ENCODE assay signal across 9 cellular contexts in the genomic region with DNA sequence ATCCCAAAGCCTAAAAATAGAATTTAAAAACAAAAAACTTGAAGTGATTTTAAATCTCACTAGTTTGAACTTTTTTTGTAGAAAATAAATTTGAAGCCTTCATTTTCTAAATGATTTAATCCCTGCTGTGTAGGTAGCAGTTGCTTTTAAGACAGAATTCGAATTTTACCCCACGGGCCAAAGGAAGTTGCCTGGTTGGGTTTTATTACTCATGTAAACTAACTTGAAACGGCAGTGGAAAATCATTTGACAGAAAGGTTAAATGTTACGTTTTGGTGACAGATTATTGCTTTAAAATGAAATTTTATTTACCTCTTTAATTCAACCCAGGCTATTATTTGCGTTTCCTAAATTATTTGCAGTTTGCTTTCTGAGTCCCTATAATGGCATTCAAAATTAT. TPM values are rescaled to one million over a fixed set of nuclear protein-coding genes. Genes with fewer than 3 reads are reported as not detected.
DNase-seq lines count a peak whose midpoint lies in the region; ATAC-seq, FAIRE-seq and TF ChIP-seq lines count a peak whose summit lies in the region.
"Had no signal": no experiment of that assay in that cellular context is flagged by ENCODE, and none has a peak within 500 bp of the region (broad histone marks: within the 10 kb centered on the region; RNA-seq: fewer than 3 reads in every experiment).

No MANE protein-coding gene starts in this region.

- H3K27me3 ChIP-seq in DOHH2 (ENCODE audit: control insufficient read depth, low read length) = no peaks in the 10 kb centered on the region
- H3K27me3 ChIP-seq in Peyer's patch = no peaks in the 10 kb centered on the region
- no peaks in the 10 kb centered on the region for H3K27me3 ChIP-seq in endocrine pancreas (ENCODE audit: control insufficient read depth, insufficient read depth, low read length)
- no peaks in the 10 kb centered on the region for H3K27me3 ChIP-seq in parathyroid adenoma (ENCODE audit: control insufficient read depth, insufficient read depth, low read length)
- H3K27me3 ChIP-seq in small intestine (ENCODE audit: control insufficient read depth in 2 of 2, insufficient read depth in 2 of 2, low read length in 2 of 2) = no peaks in the 10 kb centered on the region

- H3K9me3 ChIP-seq in DOHH2 (ENCODE audit: control insufficient read depth, insufficient read depth, low read length) = peaks cover 7% of the 10 kb centered on the region; the same call in 1 of the 2 replicates
- no peaks in the 10 kb centered on the region for H3K9me3 ChIP-seq in Peyer's patch
- no peaks in the 10 kb centered on the region for H3K9me3 ChIP-seq in endocrine pancreas (ENCODE audit: control insufficient read depth, low read length)
- H3K9me3 ChIP-seq in parathyroid adenoma (ENCODE audit: control insufficient read depth, low read length) = no peaks in the 10 kb centered on the region
- no peaks in the 10 kb centered on the region for H3K9me3 ChIP-seq in small intestine (ENCODE audit: control insufficient read depth, low read depth)

- 50 to 63% (median 57%) methylated on average over 5 of the region's 5 CpGs for WGBS in small intestine, 3 donors

- H3K27ac ChIP-seq in DOHH2 (ENCODE audit: low read depth, low read length) (no peak overlapping the region), Peyer's patch (peak overlapping the region in 3 of 4 donors; percentile 11 to 95 (median 86)), parathyroid adenoma (peak overlapping the region; percentile 25), small intestine (ENCODE audit: low read depth in 1 of 2, low read length in 1 of 2) (peak overlapping the region in 1 of 2 donors; percentile 52)

- no peak for DNase-seq in Peyer's patch
- DNase-seq in small intestine = no peak
- DNase-seq in ACHN = no peak
- DNase-seq: occipital lobe had no signal

- peaks cover 13% of the 10 kb centered on the region; the same call in 1 of the 2 replicates for H3F3A ChIP-seq in DOHH2 (ENCODE audit: control insufficient read depth, insufficient read depth)

- in situ Hi-C loops in ACHN (cut with HindIII; ENCODE audit: low pct_ligation_motif_present, low pct_unique_long_range_greater_than_20kb, low sequenced_read_pairs) = no loop called here

- no peak overlapping the region for H3K9ac ChIP-seq in endocrine pancreas (ENCODE audit: control insufficient read depth, insufficient read depth, low read length)
- H3K9ac ChIP-seq in parathyroid adenoma = no peak overlapping the region

- H3K4me3 ChIP-seq in DOHH2 (ENCODE audit: low read length) (peak overlapping the region; percentile 95), Peyer's patch (peak overlapping the region in 2 of 4 donors; percentile 81 to 85), endocrine pancreas (ENCODE audit: control insufficient read depth, insufficient read depth, low read length) (peak overlapping the region; percentile 93), parathyroid adenoma (ENCODE audit: low read depth, low read length) (no peak overlapping the region), small intestine (ENCODE audit: low read depth in 1 of 2, low read length in 2 of 2) (no peak overlapping the region)

- FAIRE-seq in small intestine (lab: Jason Lieb, UNC) = no peak

- no peak for TF ChIP-seq CTCF in DOHH2 (IDR thresholded peaks at IDR 0.05; ENCODE audit: low read depth, low read length, poor library complexity, severe bottlenecking)
- no peak for TF ChIP-seq CTCF in Peyer's patch (IDR thresholded peaks at IDR 0.05)
- TF ChIP-seq CTCF in parathyroid adenoma (IDR thresholded peaks at IDR 0.05) = no peak

- H3K4me1 ChIP-seq in DOHH2 (ENCODE audit: control insufficient read depth, low read length) (peaks cover 85% of the 10 kb centered on the region), Peyer's patch (peaks cover 0 to 30% (median 15%) of the 10 kb centered on the region in 4 donors), endocrine pancreas (ENCODE audit: control insufficient read depth, insufficient read depth, low read length) (peaks cover 15% of the 10 kb centered on the region), parathyroid adenoma (no peaks in the 10 kb centered on the region), small intestine (ENCODE audit: control insufficient read depth in 2 of 2, insufficient read depth in 1 of 2, low read depth in 1 of 2, low read length in 1 of 2) (peaks cover 0 to 10% of the 10 kb centered on the region in 2 donors)

- no peak overlapping the region for H2AFZ ChIP-seq in parathyroid adenoma

- TF ChIP-seq POLR2A in Peyer's patch (IDR thresholded peaks at IDR 0.05) = no peak

- ATAC-seq in HG03342 (IDR thresholded peaks at IDR 0.05; ENCODE audit: unreplicated experiment) = no peak
- ATAC-seq in HG03521 (IDR thresholded peaks at IDR 0.05; ENCODE audit: unreplicated experiment) = no peak

- H3K36me3 ChIP-seq in DOHH2 (ENCODE audit: control insufficient read depth, low read length) (peaks cover 15% of the 10 kb centered on the region), Peyer's patch (no peaks in the 10 kb centered on the region), endocrine pancreas (ENCODE audit: control insufficient read depth, insufficient read depth, low read length) (no peaks in the 10 kb centered on the region), parathyroid adenoma (ENCODE audit: control insufficient read depth, insufficient read depth, low read length) (no peaks in the 10 kb centered on the region), small intestine (ENCODE audit: control insufficient read depth in 2 of 2, insufficient read depth in 2 of 2, low read length in 2 of 2) (no peaks in the 10 kb centered on the region)

- H3K9me2 ChIP-seq in DOHH2 (replicated peaks; ENCODE audit: control insufficient read depth, low read length) = no peaks in the 10 kb centered on the region

- peaks cover 70% of the 10 kb centered on the region for H3K79me2 ChIP-seq in DOHH2 (ENCODE audit: control insufficient read depth, low read length)
- H3K79me2 ChIP-seq in parathyroid adenoma = peaks cover 7% of the 10 kb centered on the region

- H4K20me1 ChIP-seq in DOHH2 (ENCODE audit: control insufficient read depth, insufficient read depth, low read depth, low read length) = peaks cover 5% of the 10 kb centered on the region; the same call in 1 of the 2 replicates

- H3K4me2 ChIP-seq in DOHH2 (ENCODE audit: low read length) (peak overlapping the region; percentile 96), parathyroid adenoma (ENCODE audit: low read length) (peak overlapping the region; percentile 16)

RNA-seq across cellular contexts. Expression of a gene that starts 2.0 kb away (rescaled TPM):
- total RNA-seq in Peyer's patch = 10 to 100 TPM; 16.5 to 50.3 (median 21.2) TPM
- 10 to 100 TPM in 1 of 3 donors, 1 to 10 TPM in 2; 6.2 to 14.9 (median 7.6) TPM for polyA plus RNA-seq in small intestine

Comparison
In these comparisons a context has a peak if more than half of its experiments do, and no peak if none do; other contexts are left out.
1. H3K4me3 ChIP-seq: peak in DOHH2 (single experiment) and endocrine pancreas (single experiment); none in parathyroid adenoma (single experiment) and small intestine (0 of 2).